Comparison of ENCODE assay signal across 21 cellular contexts in genomic region chr2:134946073-134946472, GRCh38.
"Had no signal": no experiment of that assay in that cellular context is flagged by ENCODE, and none has a peak within 500 bp of the region (broad histone marks: within the 10 kb centered on the region; RNA-seq: fewer than 3 reads in every experiment).

No MANE protein-coding gene starts in this region.

- FAIRE-seq: colon, islet of Langerhans had no signal

- H3K4me3 ChIP-seq: esophagus muscularis mucosa, gastrocnemius medialis, heart right ventricle, mucosa of descending colon, sigmoid colon, skin epidermis, suprapubic skin, thyroid gland, upper lobe of left lung, uterus had no signal

- H3K4me3 Mint-ChIP-seq: naive thymus-derived CD8-positive, alpha-beta T cell had no signal

- H3K27me3 ChIP-seq: esophagus muscularis mucosa, gastrocnemius medialis, heart right ventricle, neutrophil, sigmoid colon, suprapubic skin, thyroid gland, upper lobe of left lung, uterus had no signal

- H3K27me3 Mint-ChIP-seq: naive thymus-derived CD8-positive, alpha-beta T cell had no signal

- ATAC-seq: gastrocnemius medialis; heart right ventricle; mucosa of descending colon; naive thymus-derived CD8-positive, alpha-beta T cell had no signal

- H3K9me3 Mint-ChIP-seq: naive thymus-derived CD8-positive, alpha-beta T cell had no signal

- H3K9me3 ChIP-seq: esophagus muscularis mucosa, gastrocnemius medialis, heart right ventricle, mucosa of descending colon, neutrophil, sigmoid colon, suprapubic skin, thyroid gland, upper lobe of left lung, uterus had no signal

- DNase-seq: dermis blood vessel endothelial cell; gastrocnemius medialis; heart right ventricle; hypothalamus; kidney glomerular epithelial cell; mucosa of descending colon; naive thymus-derived CD8-positive, alpha-beta T cell; posterior cingulate gyrus; sigmoid colon; stimulated activated CD4-positive, alpha-beta T cell treated with anti-CD3 and anti-CD28 coated beads, Interleukin-2, amount 100 ng/mL, for 24 hours; stimulated activated CD4-positive, alpha-beta T cell treated with anti-CD3 and anti-CD28 coated beads, Interleukin-4, amount 100 ng/mL, for 4 hours; stimulated activated naive CD4-positive, alpha-beta T cell; thyroid gland; upper lobe of left lung; uterus had no signal

- H3K4me1 ChIP-seq: esophagus muscularis mucosa, gastrocnemius medialis, sigmoid colon, suprapubic skin, thyroid gland, upper lobe of left lung, uterus had no signal

- H3K36me3 ChIP-seq: uterus had no signal

- H3K27ac ChIP-seq: esophagus muscularis mucosa, gastrocnemius medialis, heart right ventricle, neutrophil, sigmoid colon, skin epidermis, suprapubic skin, thyroid gland, upper lobe of left lung, uterus had no signal
